30 cellular contexts compared by ENCODE assay signal in genomic region chr14:35909675-35910074, GRCh38.
"Had no signal": no experiment of that assay in that cellular context is flagged by ENCODE, and none has a peak within 500 bp of the region (broad histone marks: within the 10 kb centered on the region; RNA-seq: fewer than 3 reads in every experiment).

No MANE protein-coding gene starts in this region.

- H2AFZ ChIP-seq: neural progenitor cell had no signal

- H3K9ac ChIP-seq: neural progenitor cell had no signal

- DNase-seq: heart right ventricle; hippocampal formation; kidney glomerular epithelial cell; left cardiac atrium; left ventricle myocardium inferior; mesendoderm; naive thymus-derived CD4-positive, alpha-beta T cell; occipital lobe; retina; right cardiac atrium; sigmoid colon; stimulated activated CD4-positive, alpha-beta T cell treated with anti-CD3 and anti-CD28 coated beads, Interleukin-1b, Interleukin-23, amount 100 ng/mL, for 48 hours; stimulated activated CD4-positive, alpha-beta T cell treated with anti-CD3 and anti-CD28 coated beads, Interleukin-2, amount 100 ng/mL, for 48 hours; stimulated activated CD4-positive, alpha-beta T cell treated with anti-CD3 and anti-CD28 coated beads, Interleukin-4, amount 100 ng/mL, for 4 hours; stimulated activated CD8-positive, alpha-beta memory T cell treated with anti-CD3 and anti-CD28 coated beads, Interleukin-4, amount 100 ng/mL, for 48 hours; stimulated activated naive CD4-positive, alpha-beta T cell treated with Interleukin-2 at 50 U/mL for 16 hours; stimulated activated naive CD8-positive, alpha-beta T cell treated with anti-CD3 and anti-CD28 coated beads, Interleukin-15, amount 100 ng/mL, for 72 hours; substantia nigra had no signal

- H3K36me3 ChIP-seq: heart right ventricle, left ventricle myocardium inferior, neural progenitor cell, neutrophil, sigmoid colon, tibial nerve, upper lobe of left lung, vagina had no signal

- H3K9me3 ChIP-seq: heart right ventricle, left ventricle myocardium inferior, neutrophil, sigmoid colon, tibial nerve, upper lobe of left lung, vagina had no signal

- H3K4me2 ChIP-seq: neural progenitor cell, smooth muscle cell had no signal

- H3K4me3 Mint-ChIP-seq: mesothelial cell of epicardium; naive thymus-derived CD4-positive, alpha-beta T cell; natural killer cell treated with Interleukin-12 subunit alpha and Interleukin-12 subunit beta and Interleukin-15 and Interleukin-18, amount 100 ng/mL, for 72 hours; neural progenitor cell; stimulated activated memory B cell treated with anti-CD40 and anti-IgM and Interleukin-4, amounts not matched to agents 10 μg/mL and 1 μg/mL and 100 μg/mL, for 72 hours; stimulated activated naive CD8-positive, alpha-beta T cell treated with anti-CD3 and anti-CD28 coated beads, Interleukin-15, amount 100 ng/mL, for 72 hours had no signal

- H3K4me1 ChIP-seq: heart right ventricle, left ventricle myocardium inferior, neural progenitor cell, sigmoid colon, tibial nerve, upper lobe of left lung, vagina had no signal

- H3K9me3 Mint-ChIP-seq: mesothelial cell of epicardium; naive thymus-derived CD4-positive, alpha-beta T cell; neural progenitor cell; stimulated activated memory B cell treated with anti-CD40 and anti-IgM and Interleukin-4, amounts not matched to agents 10 μg/mL and 1 μg/mL and 100 μg/mL, for 72 hours had no signal

- H3K27me3 ChIP-seq: heart right ventricle, neural progenitor cell, sigmoid colon, tibial nerve, upper lobe of left lung, vagina had no signal

- H3K27me3 Mint-ChIP-seq: progenitor cell of endocrine pancreas; stimulated activated naive CD8-positive, alpha-beta T cell treated with anti-CD3 and anti-CD28 coated beads, Interleukin-15, amount 100 ng/mL, for 72 hours had no signal

- H3K27ac ChIP-seq: heart right ventricle, left ventricle myocardium inferior, neural progenitor cell, neutrophil, sigmoid colon, tibial nerve, upper lobe of left lung, vagina had no signal

- H3K27ac Mint-ChIP-seq: mesothelial cell of epicardium; naive thymus-derived CD4-positive, alpha-beta T cell; natural killer cell treated with Interleukin-12 subunit alpha and Interleukin-12 subunit beta and Interleukin-15 and Interleukin-18, amount 100 ng/mL, for 72 hours; neural progenitor cell; progenitor cell of endocrine pancreas; stimulated activated memory B cell treated with anti-CD40 and anti-IgM and Interleukin-4, amounts not matched to agents 10 μg/mL and 1 μg/mL and 100 μg/mL, for 72 hours; stimulated activated naive CD8-positive, alpha-beta T cell treated with anti-CD3 and anti-CD28 coated beads, Interleukin-15, amount 100 ng/mL, for 72 hours had no signal

- ATAC-seq: heart right ventricle; left cardiac atrium; naive thymus-derived CD4-positive, alpha-beta T cell; right cardiac atrium; stimulated activated memory B cell treated with anti-CD40 and anti-IgM and Interleukin-4, amounts not matched to agents 10 μg/mL and 1 μg/mL and 100 μg/mL, for 72 hours; stimulated activated naive CD8-positive, alpha-beta T cell treated with anti-CD3 and anti-CD28 coated beads, Interleukin-15, amount 100 ng/mL, for 72 hours had no signal

- H3K36me3 Mint-ChIP-seq: mesothelial cell of epicardium; naive thymus-derived CD4-positive, alpha-beta T cell; natural killer cell treated with Interleukin-12 subunit alpha and Interleukin-12 subunit beta and Interleukin-15 and Interleukin-18, amount 100 ng/mL, for 72 hours; neural progenitor cell; stimulated activated memory B cell treated with anti-CD40 and anti-IgM and Interleukin-4, amounts not matched to agents 10 μg/mL and 1 μg/mL and 100 μg/mL, for 72 hours had no signal

- FAIRE-seq: keratinocyte had no signal

- H3K4me1 Mint-ChIP-seq: mesothelial cell of epicardium; naive thymus-derived CD4-positive, alpha-beta T cell; neural progenitor cell; stimulated activated memory B cell treated with anti-CD40 and anti-IgM and Interleukin-4, amounts not matched to agents 10 μg/mL and 1 μg/mL and 100 μg/mL, for 72 hours; stimulated activated naive CD8-positive, alpha-beta T cell treated with anti-CD3 and anti-CD28 coated beads, Interleukin-15, amount 100 ng/mL, for 72 hours had no signal

- H3K4me3 ChIP-seq: heart right ventricle, left ventricle myocardium inferior, lung, neural progenitor cell, sigmoid colon, smooth muscle cell, tibial nerve, upper lobe of left lung, vagina had no signal
